32 cellular contexts compared by ENCODE assay signal in genomic region chr12:79761341-79761740, GRCh38.
"Had no signal": no experiment of that assay in that cellular context is flagged by ENCODE, and none has a peak within 500 bp of the region (broad histone marks: within the 10 kb centered on the region; RNA-seq: fewer than 3 reads in every experiment).

No MANE protein-coding gene starts in this region.

- DNase-seq: hippocampal formation; kidney; left colon; left lung; lower lobe of right lung; mammary epithelial cell; mesendoderm; naive B cell; natural killer cell; nephron progenitor cell; ovary; retina; right cardiac atrium; stimulated activated CD4-positive, alpha-beta T cell treated with anti-CD3 and anti-CD28 coated beads, Interleukin-12 subunit alpha, Interleukin-12 subunit beta, amount 100 ng/mL, for 4 hours; stimulated activated CD4-positive, alpha-beta T cell treated with anti-CD3 and anti-CD28 coated beads, Interleukin-15, amount 100 ng/mL, for 24 hours; stimulated activated CD4-positive, alpha-beta T cell treated with anti-CD3 and anti-CD28 coated beads, Interleukin-2, amount 100 ng/mL, for 24 hours; stimulated activated CD4-positive, alpha-beta T cell treated with anti-CD3 and anti-CD28 coated beads, Interleukin-4, amount 100 ng/mL, for 1 hour; stimulated activated naive B cell treated with anti-CD40 and anti-IgM and Interleukin-4, amounts not matched to agents 10 μg/mL and 1 μg/mL and 100 μg/mL, for 72 hours; stimulated activated naive CD8-positive, alpha-beta T cell treated with anti-CD3 and anti-CD28 coated beads, Interleukin-15, Interleukin-2, amounts not matched to agents 100 U/mL and 50 U/mL, for 24 hours; stomach; testis; tibial artery; trophoblast cell; upper lobe of right lung had no signal

- H3K9me3 ChIP-seq: neutrophil, ovary, testis, upper lobe of right lung had no signal

- H2AFZ ChIP-seq: neural progenitor cell had no signal

- H3K4me2 ChIP-seq: neural progenitor cell had no signal

- H3K27me3 Mint-ChIP-seq: naive B cell; progenitor cell of endocrine pancreas; stimulated activated naive B cell treated with anti-CD40 and anti-IgM and Interleukin-4, amounts not matched to agents 10 μg/mL and 1 μg/mL and 100 μg/mL, for 72 hours had no signal

- H3K36me3 ChIP-seq: left lung, lower lobe of right lung, neural progenitor cell, neutrophil, ovary, stomach, tibial artery, upper lobe of right lung had no signal

- H3K27me3 ChIP-seq: left lung, neural progenitor cell, neutrophil, ovary, stomach, testis, tibial artery, upper lobe of right lung had no signal

- H3K27ac ChIP-seq: left lung, lower lobe of right lung, neural progenitor cell, neutrophil, ovary, skin epidermis, stomach, testis, tibial artery, upper lobe of right lung had no signal

- H3K36me3 Mint-ChIP-seq: natural killer cell, neural progenitor cell had no signal

- H3K9ac ChIP-seq: neural progenitor cell had no signal

- H3K4me1 Mint-ChIP-seq: mesothelial cell of epicardium; naive B cell; natural killer cell; nephron progenitor cell; neural progenitor cell; stimulated activated naive B cell treated with anti-CD40 and anti-IgM and Interleukin-4, amounts not matched to agents 10 μg/mL and 1 μg/mL and 100 μg/mL, for 72 hours had no signal

- H3K4me3 Mint-ChIP-seq: mesothelial cell of epicardium; naive B cell; natural killer cell; nephron progenitor cell; neural progenitor cell; stimulated activated naive B cell treated with anti-CD40 and anti-IgM and Interleukin-4, amounts not matched to agents 10 μg/mL and 1 μg/mL and 100 μg/mL, for 72 hours had no signal

- H3K4me1 ChIP-seq: left lung, lower lobe of right lung, neural progenitor cell, stomach, testis, upper lobe of right lung had no signal

- ATAC-seq: left colon; left lung; lower lobe of right lung; natural killer cell; right cardiac atrium; sciatic nerve; stimulated activated naive B cell treated with anti-CD40 and anti-IgM and Interleukin-4, amounts not matched to agents 10 μg/mL and 1 μg/mL and 100 μg/mL, for 72 hours; stimulated activated naive CD8-positive, alpha-beta T cell treated with anti-CD3 and anti-CD28 coated beads, Interleukin-15, Interleukin-2, amounts not matched to agents 100 U/mL and 50 U/mL, for 24 hours; upper lobe of right lung had no signal

- FAIRE-seq: islet of Langerhans, urothelium cell line had no signal

- H3K4me3 ChIP-seq: left lung, lower lobe of right lung, neural progenitor cell, ovary, skin epidermis, stomach, testis, tibial artery, upper lobe of right lung had no signal

- H3K27ac Mint-ChIP-seq: mesothelial cell of epicardium; naive B cell; natural killer cell; nephron progenitor cell; neural progenitor cell; progenitor cell of endocrine pancreas; stimulated activated naive B cell treated with anti-CD40 and anti-IgM and Interleukin-4, amounts not matched to agents 10 μg/mL and 1 μg/mL and 100 μg/mL, for 72 hours had no signal
